8 cellular contexts compared by ENCODE assay signal in the genomic region with DNA sequence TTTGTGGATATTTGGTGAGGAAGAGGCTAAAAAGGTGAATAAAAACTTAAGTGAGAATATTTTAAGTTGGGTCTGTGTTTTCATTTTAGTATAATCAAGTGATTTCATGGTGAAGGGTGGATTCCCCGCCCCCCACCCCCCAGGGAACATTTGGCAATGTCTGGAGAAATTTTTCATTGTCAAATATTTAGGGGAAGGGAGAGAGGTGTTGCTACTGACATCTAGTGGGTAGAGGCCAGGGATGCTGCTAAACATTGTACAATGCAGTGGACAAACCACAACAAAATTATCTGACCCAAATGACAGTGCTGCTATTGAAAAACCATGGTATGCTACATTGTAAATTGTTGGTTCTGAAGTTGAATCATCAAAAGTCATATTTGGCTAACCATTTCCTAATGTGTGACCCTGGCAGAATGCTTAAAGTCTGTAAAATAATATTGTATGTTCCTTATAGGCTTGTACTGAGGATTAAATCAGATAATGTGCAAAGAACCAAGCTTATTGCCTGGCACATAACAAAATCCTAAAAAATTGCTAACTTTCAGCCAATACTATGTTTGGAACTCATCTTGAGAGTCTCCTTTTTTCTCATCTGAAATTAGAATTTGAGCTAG. TPM values are rescaled to one million over a fixed set of nuclear protein-coding genes. Genes with fewer than 3 reads are reported as not detected.
DNase-seq lines count a peak whose midpoint lies in the region; ATAC-seq, FAIRE-seq and TF ChIP-seq lines count a peak whose summit lies in the region.
"Had no signal": no experiment of that assay in that cellular context is flagged by ENCODE, and none has a peak within 500 bp of the region (broad histone marks: within the 10 kb centered on the region; RNA-seq: fewer than 3 reads in every experiment).

No MANE protein-coding gene starts in this region.

- peaks cover 9% of the 10 kb centered on the region for H3K4me1 ChIP-seq in astrocyte (ENCODE audit: insufficient read depth, low read length)
- peaks cover 9 to 12% of the 10 kb centered on the region in 2 donors for H3K4me1 ChIP-seq in uterus

- H3K27me3 Mint-ChIP-seq in astrocyte (ENCODE audit: low read depth, unreplicated experiment), result no peaks in the 10 kb centered on the region
- no peaks in the 10 kb centered on the region for H3K27me3 Mint-ChIP-seq in nephron (ENCODE audit: low read depth)

- FAIRE-seq in astrocyte (lab: Jason Lieb, UNC), result peak; percentile 26

- no peak overlapping the region for H2AFZ ChIP-seq in astrocyte (ENCODE audit: low read depth, low read length)

- H3K4me1 Mint-ChIP-seq in astrocyte (ENCODE audit: low read depth, unreplicated experiment), result peaks cover 10% of the 10 kb centered on the region
- peaks cover 14% of the 10 kb centered on the region for H3K4me1 Mint-ChIP-seq in nephron

- no peak overlapping the region for H3K27ac Mint-ChIP-seq in astrocyte (ENCODE audit: unreplicated experiment)
- peak overlapping the region; percentile 25 to 72 (median 55) for H3K27ac Mint-ChIP-seq in nephron

- DNase-seq in ELR (ENCODE audit: low read depth) (peak; percentile 59), LHCN-M2 (ENCODE audit: low read depth) (peak; percentile 66), astrocyte (ENCODE audit: low read depth) (peak; percentile 18), uterus (no peak)
- DNase-seq in activated naive CD4-positive, alpha-beta T cell treated with Interleukin-2 at 50 U/mL for 16 hours, result no peak
- DNase-seq: NK-92 treated with Interleukin-12 subunit alpha and Interleukin-12 subunit beta, amount 100 ng/mL, for 24 hours had no signal

- H3K4me3 ChIP-seq in astrocyte (ENCODE audit: insufficient read depth, low read depth, low read length), result no peak overlapping the region
- H3K4me3 ChIP-seq in uterus, result no peak overlapping the region

- H3K79me2 ChIP-seq in astrocyte (ENCODE audit: insufficient read depth, low read length), result peaks cover 93% of the 10 kb centered on the region

- H3K27me3 ChIP-seq in astrocyte (ENCODE audit: insufficient read depth, low read length), result no peaks in the 10 kb centered on the region
- no peaks in the 10 kb centered on the region for H3K27me3 ChIP-seq in uterus

- H3K9me3 Mint-ChIP-seq in astrocyte (ENCODE audit: unreplicated experiment) (no peaks in the 10 kb centered on the region), nephron (no peaks in the 10 kb centered on the region)

- ATAC-seq in HG02623 (IDR thresholded peaks at IDR 0.05; ENCODE audit: unreplicated experiment), result no peak

- TF ChIP-seq CTCF in astrocyte (IDR thresholded peaks at IDR 0.05; ENCODE audit: insufficient read depth, low read depth, low read length) (peak; percentile 63), nephron (IDR thresholded peaks at IDR 0.05; ENCODE audit: unreplicated experiment in 3 of 3) (peak in 1 of 3 experiments; percentile 26), uterus (IDR thresholded peaks at IDR 0.05) (no peak)

- H3K36me3 Mint-ChIP-seq in astrocyte (ENCODE audit: low read depth, unreplicated experiment), result peaks cover 8% of the 10 kb centered on the region
- peaks cover 42% of the 10 kb centered on the region for H3K36me3 Mint-ChIP-seq in nephron (ENCODE audit: low read depth)

- H3K9ac ChIP-seq in astrocyte (ENCODE audit: low read length), result no peak overlapping the region

- intact Hi-C loops in uterus (cut with DNase I; ENCODE audit: low total_unique reads), result no loop called here

- peaks cover 78% of the 10 kb centered on the region for H4K20me1 ChIP-seq in astrocyte (ENCODE audit: insufficient read depth, low read length)

- no peaks in the 10 kb centered on the region for H3K9me3 ChIP-seq in astrocyte (ENCODE audit: insufficient read depth, low read depth, low read length)
- no peaks in the 10 kb centered on the region for H3K9me3 ChIP-seq in uterus

- H3K27ac ChIP-seq in astrocyte (ENCODE audit: low read depth, low read length), result peak overlapping the region; percentile 23
- no peak overlapping the region for H3K27ac ChIP-seq in uterus

- peak overlapping the region; percentile 48 for H3K4me2 ChIP-seq in astrocyte (ENCODE audit: low read length)

- TF ChIP-seq POLR2A in uterus (IDR thresholded peaks at IDR 0.05), result no peak

- H3K4me3 Mint-ChIP-seq in astrocyte (ENCODE audit: unreplicated experiment), result peak overlapping the region; percentile 45
- H3K4me3 Mint-ChIP-seq in nephron, result peak overlapping the region in 2 of 3 experiments; percentile 43 to 61

- H3K36me3 ChIP-seq in astrocyte (ENCODE audit: insufficient read depth, low read length) (peaks cover 35% of the 10 kb centered on the region), uterus (no peaks in the 10 kb centered on the region)

RNA-seq across cellular contexts. Expression of gene C5orf24, which starts 5.6 kb away (rescaled TPM):
- total RNA-seq in LHCN-M2 (2014; rRNA removed) (46.0 and 60.2 TPM in 2 replicates), astrocyte (88.4 and 96.9 TPM in 2 replicates), uterus (10 to 100 TPM; 45.3 to 93.8 (median 58.3) TPM)
- polyA plus RNA-seq in LHCN-M2 (2012), result 17.8 TPM

RNA-seq across cellular contexts. Expression of gene TXNDC15, which starts 22.8 kb away (rescaled TPM):
- 108 and 126 TPM in 2 replicates for total RNA-seq in LHCN-M2 (2014; rRNA removed)
- 63.9 TPM for polyA plus RNA-seq in LHCN-M2 (2012)
- 65.6 and 72.9 TPM in 2 replicates for total RNA-seq in astrocyte
- total RNA-seq in uterus, result 100 to 1,000 TPM in 2 of 4 donors, 10 to 100 TPM in 2; 53.5 to 175 (median 113) TPM

RNA-seq across cellular contexts. Expression of gene PCBD2, which starts 53.5 kb away (rescaled TPM):
- total RNA-seq in LHCN-M2 (2014; rRNA removed) (5.5 and 9.1 TPM in 2 replicates), astrocyte (9.9 and 10.2 TPM in 2 replicates), uterus (10 to 100 TPM in 2 of 4 donors, 1 to 10 TPM in 2; 1.8 to 15.1 (median 8.2) TPM)
- 5.8 TPM for polyA plus RNA-seq in LHCN-M2 (2012)

Comparison
In these comparisons a context has a peak if more than half of its experiments do, and no peak if none do; other contexts are left out.
1. DNase-seq: peak in ELR (single experiment), LHCN-M2 (single experiment) and astrocyte (single experiment); none in uterus (0 of 2) and activated naive CD4-positive, alpha-beta T cell treated with Interleukin-2 at 50 U/mL for 16 hours (single experiment).